Comparison of ENCODE assay signal across 19 cellular contexts in the genomic region with DNA sequence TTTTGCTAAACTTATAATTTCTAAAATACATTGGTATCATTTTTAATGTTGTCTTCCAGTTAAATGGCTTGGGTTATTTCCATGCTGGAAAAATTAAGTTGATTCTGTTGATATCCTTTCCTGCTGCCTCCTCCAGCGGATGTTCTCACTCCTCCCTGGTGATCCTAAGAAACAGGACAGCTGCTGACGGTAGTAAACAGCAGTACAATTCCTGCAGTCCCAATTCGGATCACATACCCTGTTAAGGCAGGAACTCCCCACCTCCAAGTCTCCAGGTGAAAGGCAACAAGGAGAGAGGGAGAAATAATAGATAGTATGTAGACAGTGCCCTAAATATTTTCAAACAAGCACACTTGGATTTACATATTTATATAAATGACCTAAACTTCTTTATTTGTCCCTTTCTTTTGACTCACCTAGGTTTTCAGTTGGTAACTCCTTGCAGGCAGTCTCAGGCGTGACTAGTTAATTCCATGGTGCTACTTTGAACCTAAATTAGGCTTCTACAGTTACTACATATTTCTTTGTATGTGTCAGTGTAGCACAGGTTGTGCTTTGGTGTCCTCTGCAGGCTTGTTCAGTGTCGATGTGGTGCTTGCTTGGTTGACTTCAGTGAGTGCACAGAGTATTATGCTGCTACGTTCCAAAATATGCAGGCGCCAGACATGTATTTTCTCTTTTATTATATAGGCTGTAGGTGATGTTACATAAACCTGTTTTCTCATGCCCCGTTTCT.
DNase-seq lines count a peak whose midpoint lies in the region; ATAC-seq and TF ChIP-seq lines count a peak whose summit lies in the region.
"Had no signal": no experiment of that assay in that cellular context is flagged by ENCODE, and none has a peak within 500 bp of the region (broad histone marks: within the 10 kb centered on the region; RNA-seq: fewer than 3 reads in every experiment).

No MANE protein-coding gene starts in this region.

- DNase-seq in Right ventricle myocardium inferior (ENCODE audit: missing footprints) (no peak), right cardiac atrium (no peak), NCI-H774 (lab: John Stamatoyannopoulos, UW) (peak; percentile 6), dorsolateral prefrontal cortex (peak in 9 of 10 donors; percentile 40 to 79 (median 60))
- no peak for DNase-seq in effector CD4-positive, alpha-beta T cell
- DNase-seq: activated CD8-positive, alpha-beta T cell treated with anti-CD3 and anti-CD28 coated beads, Interleukin-2, amount 10 ng/mL, durations not matched to agents 7 days and 5 days; activated T-cell treated with anti-CD3 and anti-CD28 coated beads, Interleukin-2, amount 50 U/mL, for 72 hours; body of pancreas; CD4-positive, alpha-beta memory T cell; NCI-H187 treated with DMSO at 0.1 percent for 48 hours; occipital lobe; sigmoid colon; stimulated activated naive CD4-positive, alpha-beta T cell treated with Interleukin-2 at 50 U/mL for 16 hours had no signal

- no peaks in the 10 kb centered on the region for H3K9me3 ChIP-seq in right cardiac atrium (ENCODE audit: control insufficient read depth, low read length)
- H3K9me3 ChIP-seq: body of pancreas, gastroesophageal sphincter, sigmoid colon had no signal

- no peaks in the 10 kb centered on the region for H3K27me3 Mint-ChIP-seq in activated T-helper 17 cell treated with anti-CD3 and anti-CD28 coated beads, Interleukin-2, amount 50 U/mL, for 72 hours
- H3K27me3 Mint-ChIP-seq: activated naive CD8-positive, alpha-beta T cell; CD4-positive, alpha-beta memory T cell; type B pancreatic cell had no signal

- intact Hi-C loops in Right ventricle myocardium inferior (cut with DNase I): no loop called here
- intact Hi-C loops in right cardiac atrium (cut with DNase I): no loop called here
- intact Hi-C loops in dorsolateral prefrontal cortex (cut with DNase I): no loop called here

- H3K4me1 ChIP-seq in right cardiac atrium (ENCODE audit: control insufficient read depth, insufficient read depth, low read length): no peaks in the 10 kb centered on the region
- H3K4me1 ChIP-seq: body of pancreas, gastroesophageal sphincter had no signal

- peak in 47 of 56 donors; percentile 10 to 71 (median 39) for TF ChIP-seq CTCF in dorsolateral prefrontal cortex (IDR thresholded peaks at IDR 0.05 in 54 of 56, conservative IDR thresholded peaks at IDR 0.05 in 2 of 56; ENCODE audit: low read depth in 1 of 56, partially characterized antibody in 56 of 56)

- no peak overlapping the region for H3K27ac ChIP-seq in right cardiac atrium (ENCODE audit: low read length)
- H3K27ac ChIP-seq in dorsolateral prefrontal cortex: peak overlapping the region in 56 of 59 donors; percentile 4 to 83 (median 68)
- peak overlapping the region; percentile 48 for H3K27ac ChIP-seq in temporal lobe (ENCODE audit: low read depth, low read length)
- H3K27ac ChIP-seq: body of pancreas, gastroesophageal sphincter had no signal

- H3K4me3 ChIP-seq in right cardiac atrium (ENCODE audit: low read length) (no peak overlapping the region), dorsolateral prefrontal cortex (peak overlapping the region in 56 of 59 donors; percentile 2 to 63 (median 38))
- H3K4me3 ChIP-seq: body of pancreas, gastroesophageal sphincter, sigmoid colon had no signal

- H3K4me1 Mint-ChIP-seq in activated T-helper 17 cell treated with anti-CD3 and anti-CD28 coated beads, Interleukin-2, amount 50 U/mL, for 72 hours: no peaks in the 10 kb centered on the region
- H3K4me1 Mint-ChIP-seq: CD4-positive, alpha-beta memory T cell had no signal

- no peak overlapping the region for H3K4me3 Mint-ChIP-seq in activated T-helper 17 cell treated with anti-CD3 and anti-CD28 coated beads, Interleukin-2, amount 50 U/mL, for 72 hours
- H3K4me3 Mint-ChIP-seq: activated CD8-positive, alpha-beta T cell treated with anti-CD3 and anti-CD28 coated beads, Interleukin-2, amount 10 ng/mL, durations not matched to agents 7 days and 5 days; activated naive CD8-positive, alpha-beta T cell; activated T-cell treated with anti-CD3 and anti-CD28 coated beads, Interleukin-2, amount 50 U/mL, for 72 hours; CD4-positive, alpha-beta memory T cell; type B pancreatic cell had no signal

- peaks cover 4% of the 10 kb centered on the region for H3K9me3 Mint-ChIP-seq in activated T-helper 17 cell treated with anti-CD3 and anti-CD28 coated beads, Interleukin-2, amount 50 U/mL, for 72 hours
- H3K9me3 Mint-ChIP-seq: activated T-cell treated with anti-CD3 and anti-CD28 coated beads, Interleukin-2, amount 50 U/mL, for 72 hours; type B pancreatic cell had no signal

- ATAC-seq in Right ventricle myocardium inferior: peak; percentile 88
- no peak for ATAC-seq in right cardiac atrium
- no peak for ATAC-seq in GM21786 (IDR thresholded peaks at IDR 0.05; ENCODE audit: unreplicated experiment)
- ATAC-seq in activated T-helper 17 cell treated with anti-CD3 and anti-CD28 coated beads, Interleukin-2, amount 50 U/mL, for 72 hours (replicated peaks): no peak
- ATAC-seq: activated CD8-positive, alpha-beta T cell treated with anti-CD3 and anti-CD28 coated beads, Interleukin-2, amount 10 ng/mL, durations not matched to agents 7 days and 5 days; activated T-cell treated with anti-CD3 and anti-CD28 coated beads, Interleukin-2, amount 50 U/mL, for 72 hours; body of pancreas; gastroesophageal sphincter had no signal

- WGBS in right cardiac atrium: 53% methylated on average over 8 of the region's 8 CpGs

- no peak overlapping the region for H3K27ac Mint-ChIP-seq in activated T-helper 17 cell treated with anti-CD3 and anti-CD28 coated beads, Interleukin-2, amount 50 U/mL, for 72 hours
- H3K27ac Mint-ChIP-seq: activated CD8-positive, alpha-beta T cell treated with anti-CD3 and anti-CD28 coated beads, Interleukin-2, amount 10 ng/mL, durations not matched to agents 7 days and 5 days; activated naive CD8-positive, alpha-beta T cell; activated T-cell treated with anti-CD3 and anti-CD28 coated beads, Interleukin-2, amount 50 U/mL, for 72 hours; CD4-positive, alpha-beta memory T cell; type B pancreatic cell had no signal

- H3K27me3 ChIP-seq in right cardiac atrium (ENCODE audit: control insufficient read depth, insufficient read depth): no peaks in the 10 kb centered on the region
- no peaks in the 10 kb centered on the region for H3K27me3 ChIP-seq in dorsolateral prefrontal cortex
- H3K27me3 ChIP-seq: body of pancreas, gastroesophageal sphincter, sigmoid colon had no signal

- no peaks in the 10 kb centered on the region for H3K36me3 Mint-ChIP-seq in activated T-helper 17 cell treated with anti-CD3 and anti-CD28 coated beads, Interleukin-2, amount 50 U/mL, for 72 hours (ENCODE audit: low read depth)
- H3K36me3 Mint-ChIP-seq: activated naive CD8-positive, alpha-beta T cell; CD4-positive, alpha-beta memory T cell; type B pancreatic cell had no signal

Comparison
In these comparisons a context has a peak if more than half of its experiments do, and no peak if none do; other contexts are left out.
1. DNase-seq: peak in NCI-H774 (single experiment) and dorsolateral prefrontal cortex (9 of 10); none in Right ventricle myocardium inferior (single experiment), right cardiac atrium (0 of 3) and effector CD4-positive, alpha-beta T cell (single experiment).